ENCODE assay signal across 8 cellular contexts in genomic region chr2:172437419-172438063, GRCh38. TPM values are rescaled to one million over a fixed set of nuclear protein-coding genes. Genes with fewer than 3 reads are reported as not detected.
DNase-seq lines count a peak whose midpoint lies in the region; ATAC-seq lines count a peak whose summit lies in the region.

No MANE protein-coding gene starts in this region.

- DNase-seq in SW480 (ENCODE audit: low spot score) (peak; percentile 54), HuH-7 (ENCODE audit: low spot score) (no peak), HT-29 (ENCODE audit: low spot score) (no peak), MG63 (no peak), putamen (ENCODE audit: low spot score) (no peak)

- no peaks in the 10 kb centered on the region for H3K9me3 ChIP-seq in mononuclear cell (ENCODE audit: low read depth, low read length)
- H3K9me3 ChIP-seq in MG63 = no peaks in the 10 kb centered on the region

- H3K4me1 ChIP-seq in mononuclear cell (ENCODE audit: insufficient read depth, low read length) = peaks cover 80% of the 10 kb centered on the region

- H3K36me3 ChIP-seq in MG63 = no peaks in the 10 kb centered on the region

- peaks cover 10% of the 10 kb centered on the region for H3K27me3 ChIP-seq in mononuclear cell (ENCODE audit: insufficient read depth, low read length)
- no peaks in the 10 kb centered on the region for H3K27me3 ChIP-seq in MG63

- H3K4me3 ChIP-seq in mononuclear cell (ENCODE audit: low read length) (peak overlapping the region; percentile 22), MG63 (no peak overlapping the region)

- ATAC-seq in GM19025 (IDR thresholded peaks at IDR 0.05; ENCODE audit: low read depth, unreplicated experiment) (peak; percentile 59), HG02884 (IDR thresholded peaks at IDR 0.05; ENCODE audit: unreplicated experiment) (peak; percentile 72)

RNA-seq across cellular contexts. Expression of gene ITGA6, which starts 10.2 kb away (rescaled TPM):
- 116 TPM for total RNA-seq in mononuclear cell
- total RNA-seq in HT-29 (2014; rRNA removed; shearing (Covaris generic)) = 147 and 155 TPM in 2 replicates
- total RNA-seq in MG63 (2014; rRNA removed; shearing (Covaris generic); ENCODE audit: low replicate concordance) = 4.3 TPM in 2 replicates

Comparison
In these comparisons a context has a peak if more than half of its experiments do, and no peak if none do; other contexts are left out.
1. RNA of gene ITGA6, which starts 10.2 kb away (total RNA-seq): 147 to 155 TPM in HT-29 and 116 TPM in mononuclear cell (single experiment); 4.3 TPM in MG63; every median in the first group is over 10 times any median in the second.